In the genomic region with DNA sequence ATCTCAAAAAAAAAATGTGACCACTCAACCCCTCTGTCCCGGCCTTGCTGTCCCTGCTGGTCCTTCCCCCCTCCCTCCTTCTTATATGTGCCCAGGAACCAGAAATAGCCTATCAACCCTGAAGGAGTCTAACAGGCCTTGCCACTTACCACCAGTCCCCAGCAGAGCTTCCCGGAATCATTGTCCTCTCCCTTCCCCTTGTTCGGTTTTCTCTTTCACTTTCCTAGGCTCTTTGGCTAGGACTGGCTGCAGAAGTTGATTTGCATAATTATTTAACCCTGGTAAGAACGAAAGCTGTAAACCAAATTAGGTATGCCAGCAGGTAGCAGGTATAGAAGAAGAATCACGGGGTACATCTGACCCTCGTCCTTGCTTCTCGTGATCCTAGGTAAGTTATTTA, we compare ENCODE assay signal across 13 cellular contexts.
A peak's percentile ranks its signal among the peaks of the same experiment; 100 is the strongest.
DNase-seq lines count a peak whose midpoint lies in the region; ATAC-seq and TF ChIP-seq lines count a peak whose summit lies in the region.
"Had no signal": no experiment of that assay in that cellular context is flagged by ENCODE, and none has a peak within 500 bp of the region (broad histone marks: within the 10 kb centered on the region; RNA-seq: fewer than 3 reads in every experiment).

No MANE protein-coding gene starts in this region.

- no peak for TF ChIP-seq CTCF in Calu3 (IDR thresholded peaks at IDR 0.05; ENCODE audit: unreplicated experiment)
- TF ChIP-seq CTCF in mesothelial cell of epicardium (IDR thresholded peaks at IDR 0.05; ENCODE audit: unreplicated experiment) = no peak
- no peak for TF ChIP-seq CTCF in brain microvascular endothelial cell (IDR thresholded peaks at IDR 0.05; ENCODE audit: low read depth, low read length, missing control alignments)

- no peak overlapping the region for H3K27ac ChIP-seq in brain microvascular endothelial cell

- H3K4me3 Mint-ChIP-seq in Calu3 (ENCODE audit: low read depth, unreplicated experiment) (no peak overlapping the region), mesothelial cell of epicardium (no peak overlapping the region)
- H3K4me3 Mint-ChIP-seq: activated T-cell treated with anti-CD3 and anti-CD28 coated beads, Interleukin-2, amount 50 U/mL, for 24 hours had no signal

- H3K36me3 Mint-ChIP-seq in Calu3 (ENCODE audit: insufficient read depth, unreplicated experiment) (peaks cover 33% of the 10 kb centered on the region), mesothelial cell of epicardium (no peaks in the 10 kb centered on the region)

- DNase-seq in Calu3 (peak; percentile 13), NCI-H526 treated with DMSO at 0.1 percent for 48 hours (lab: John Stamatoyannopoulos, UW) (peak; percentile 74), mesothelial cell of epicardium (ENCODE audit: low spot score in 2 of 2, unreplicated experiment in 2 of 2) (no peak), HuH-7 (ENCODE audit: low spot score) (no peak), brain microvascular endothelial cell (no peak), erythroblast (lab: John Stamatoyannopoulos, UW) (no peak)
- DNase-seq: activated T-cell treated with anti-CD3 and anti-CD28 coated beads, Interleukin-2, amount 50 U/mL, for 24 hours; GF-D8; NCI-H226; stimulated activated naive CD4-positive, alpha-beta T cell; SW 1271 had no signal

- no peaks in the 10 kb centered on the region for H3K27me3 ChIP-seq in brain microvascular endothelial cell (replicated peaks)

- intact Hi-C loops in Calu3 (cut with micrococcal nuclease; ENCODE audit: unreplicated experiment) = no loop called here

- no peak overlapping the region for H3K4me3 ChIP-seq in brain microvascular endothelial cell (ENCODE audit: low read depth, low read length)

- H3K27ac Mint-ChIP-seq in Calu3 (ENCODE audit: unreplicated experiment) (peak overlapping the region; percentile 76), mesothelial cell of epicardium (no peak overlapping the region)
- H3K27ac Mint-ChIP-seq: activated T-cell treated with anti-CD3 and anti-CD28 coated beads, Interleukin-2, amount 50 U/mL, for 24 hours had no signal

- H3K9me3 Mint-ChIP-seq in Calu3 (ENCODE audit: low read depth, unreplicated experiment) (peaks cover 2% of the 10 kb centered on the region), mesothelial cell of epicardium (no peaks in the 10 kb centered on the region)
- H3K9me3 Mint-ChIP-seq: activated T-cell treated with anti-CD3 and anti-CD28 coated beads, Interleukin-2, amount 50 U/mL, for 24 hours had no signal

- H3K36me3 ChIP-seq in brain microvascular endothelial cell (replicated peaks) = no peaks in the 10 kb centered on the region

- in situ Hi-C loops in brain microvascular endothelial cell (cut with HindIII; ENCODE audit: low pct_ligation_motif_present, low sequenced_read_pairs) = loop anchor here (25.0 kb wide), 1 partner anchor 270 kb away; no protein-coding TSS in a partner anchor

- H3K27me3 Mint-ChIP-seq in Calu3 (ENCODE audit: unreplicated experiment) (no peaks in the 10 kb centered on the region), mesothelial cell of epicardium (ENCODE audit: low read depth) (no peaks in the 10 kb centered on the region)

- no TSS peak for BruUV-seq in Calu3 (replicated peaks; lab: Mats Ljungman, UMichigan)

- peaks cover 42% of the 10 kb centered on the region for H3K4me1 Mint-ChIP-seq in Calu3 (ENCODE audit: low read depth, unreplicated experiment)
- peaks cover 23% of the 10 kb centered on the region for H3K4me1 Mint-ChIP-seq in mesothelial cell of epicardium

- peak; percentile 60 for ATAC-seq in GM19397 (IDR thresholded peaks at IDR 0.05; ENCODE audit: unreplicated experiment)
- ATAC-seq in HG02938 (IDR thresholded peaks at IDR 0.05; ENCODE audit: unreplicated experiment) = peak; percentile 92

- TF ChIP-seq POLR2A in erythroblast (IDR thresholded peaks at IDR 0.05; ENCODE audit: low read length) = no peak

- CTCF ChIA-PET in Calu3 (lab: Charles Lee) = no interaction called here

Comparison
In these comparisons a context has a peak if more than half of its experiments do, and no peak if none do; other contexts are left out.
1. DNase-seq: peak in Calu3 (single experiment) and NCI-H526 treated with DMSO at 0.1 percent for 48 hours (single experiment); none in mesothelial cell of epicardium (0 of 2), HuH-7 (single experiment), brain microvascular endothelial cell (single experiment) and erythroblast (0 of 2).